In genomic region chr1:156502749-156503671, GRCh38 we compare ENCODE assay signal across 8 cellular contexts. TPM values are rescaled to one million over a fixed set of nuclear protein-coding genes. Genes with fewer than 3 reads are reported as not detected.
DNase-seq lines count a peak whose midpoint lies in the region; ATAC-seq and TF ChIP-seq lines count a peak whose summit lies in the region.

No MANE protein-coding gene starts in this region.

- H2BK15ac ChIP-seq in H9 (ENCODE audit: low read depth, low read length) (no peak overlapping the region), mesenchymal stem cell (ENCODE audit: low read depth, poor library complexity, severe bottlenecking) (peak overlapping the region; percentile 96)

- no peak overlapping the region for H4K5ac ChIP-seq in H9 (ENCODE audit: insufficient read length, low read depth, low read length)

- H3K4me1 Mint-ChIP-seq in H9: peaks cover 52 to 60% of the 10 kb centered on the region in 2 experiments

- H3K79me1 ChIP-seq in H9 (ENCODE audit: insufficient read depth, low read depth, low read length, poor library complexity, severe bottlenecking) (no peaks in the 10 kb centered on the region), mesenchymal stem cell (replicated peaks; ENCODE audit: low read length, poor library complexity, severe bottlenecking) (no peaks in the 10 kb centered on the region)

- H3K9me3 Mint-ChIP-seq in H9: no peaks in the 10 kb centered on the region

- no peak overlapping the region for H3K56ac ChIP-seq in H9 (ENCODE audit: insufficient read length, low read depth, low read length)

- peak overlapping the region; percentile 36 to 41; a peak in 4 of 5 replicates for H3K4me3 Mint-ChIP-seq in H9

- peaks cover 15% of the 10 kb centered on the region for H3K23me2 ChIP-seq in H9 (ENCODE audit: insufficient read length, low read depth, low read length, poor library complexity, severe bottlenecking)

- no peak overlapping the region for H2BK120ac ChIP-seq in H9 (ENCODE audit: low read depth, low read length, poor library complexity, severe bottlenecking)
- H2BK120ac ChIP-seq in mesenchymal stem cell (ENCODE audit: low read depth, low read length): peak overlapping the region; percentile 100

- DNase-seq in A172 (ENCODE audit: low spot score) (peak; percentile 100), H9 (peak; percentile 96), SW480 (ENCODE audit: low spot score) (peak; percentile 78), epidermal melanocyte (ENCODE audit: insufficient read length, low spot score) (peak; percentile 60), mesenchymal stem cell (peak; percentile 99), tibial nerve (ENCODE audit: low spot score in 2 of 2) (peak in 1 of 2 donors; percentile 75), NCI-H187 treated with DMSO at 0.1 percent for 48 hours (lab: John Stamatoyannopoulos, UW) (no peak)

- TF ChIP-seq CTCF in H9 (conservative IDR thresholded peaks at IDR 0.05) (no peak), tibial nerve (IDR thresholded peaks at IDR 0.05) (no peak)

- H2BK5ac ChIP-seq in H9 (ENCODE audit: insufficient read length, low read length): no peak overlapping the region
- H2BK5ac ChIP-seq in mesenchymal stem cell (ENCODE audit: low read depth, low read length, poor library complexity, severe bottlenecking): peak overlapping the region; percentile 98

- no peaks in the 10 kb centered on the region for H4K20me1 ChIP-seq in H9 (ENCODE audit: control insufficient read depth, insufficient read depth, insufficient read length)

- peak overlapping the region; percentile 7 for H3K4me2 ChIP-seq in H9 (ENCODE audit: insufficient read depth, insufficient read length, low read length)
- H3K4me2 ChIP-seq in mesenchymal stem cell (ENCODE audit: low read length, poor library complexity, severe bottlenecking): peak overlapping the region; percentile 62

- H3K36me3 Mint-ChIP-seq in H9 (ENCODE audit: insufficient read depth in 1 of 3, low read depth in 3 of 3): no peaks in the 10 kb centered on the region

- H3K79me2 ChIP-seq in H9 (ENCODE audit: insufficient read depth, low read length): no peaks in the 10 kb centered on the region; the same call in 1 of the 2 replicates

- H3K27me3 Mint-ChIP-seq in H9 (ENCODE audit: low read depth): no peaks in the 10 kb centered on the region; the same call in 1 of the 2 replicates

- H3K14ac ChIP-seq in H9 (ENCODE audit: insufficient read depth, low read length) (peak overlapping the region; percentile 66), mesenchymal stem cell (ENCODE audit: low read length in 2 of 2) (peak overlapping the region in 1 of 2 experiments; percentile 11)

- no peaks in the 10 kb centered on the region for H3K9me3 ChIP-seq in H9 (ENCODE audit: control insufficient read depth, low read depth, low read length)
- no peaks in the 10 kb centered on the region for H3K9me3 ChIP-seq in mesenchymal stem cell (ENCODE audit: control insufficient read depth, low read length)
- no peaks in the 10 kb centered on the region for H3K9me3 ChIP-seq in tibial nerve

- peak overlapping the region; percentile 87 to 96 (median 92) for H3K27ac Mint-ChIP-seq in H9

- H2BK12ac ChIP-seq in H9 (ENCODE audit: insufficient read length, low read depth, low read length) (peak overlapping the region; percentile 30), mesenchymal stem cell (ENCODE audit: low read length in 2 of 2) (peak overlapping the region; percentile 98 to 99)

- H3K4me1 ChIP-seq in H9 (ENCODE audit: insufficient read depth, low read length): peaks cover 19% of the 10 kb centered on the region
- peaks cover 37% of the 10 kb centered on the region for H3K4me1 ChIP-seq in mesenchymal stem cell (ENCODE audit: control insufficient read depth, insufficient read depth, low read depth, low read length)
- H3K4me1 ChIP-seq in tibial nerve: peaks cover 0 to 58% (median 44%) of the 10 kb centered on the region in 4 donors

- H3K9ac ChIP-seq in H9 (ENCODE audit: extremely low read depth, insufficient read length, low read length) (no peak overlapping the region), mesenchymal stem cell (ENCODE audit: low read length) (peak overlapping the region; percentile 94)

- WGBS in H9 (ENCODE audit: extremely low coverage, insufficient read length, low lambda C conversion rate): no CpG with 5 or more reads among the region's 12 CpGs
- 16% methylated on average over 10 of the region's 12 CpGs for WGBS in mesenchymal stem cell
- 17 to 25% methylated on average over 12 of the region's 12 CpGs for WGBS in tibial nerve, 2 donors

- H3K18ac ChIP-seq in H9 (ENCODE audit: insufficient read length, low read depth, low read length) (peak overlapping the region; percentile 76), mesenchymal stem cell (ENCODE audit: low read depth in 1 of 2, low read length in 2 of 2) (peak overlapping the region; percentile 80 to 96)

- no peak overlapping the region for H2BK20ac ChIP-seq in H9 (ENCODE audit: low read depth, low read length, poor library complexity, severe bottlenecking)

- H4K91ac ChIP-seq in H9 (ENCODE audit: insufficient read length, low read depth, low read length) (no peak overlapping the region), mesenchymal stem cell (ENCODE audit: low read length) (peak overlapping the region; percentile 98)

- no peak overlapping the region for H3K23ac ChIP-seq in H9 (ENCODE audit: insufficient read length, low read depth, low read length)
- H3K23ac ChIP-seq in mesenchymal stem cell (ENCODE audit: low read length in 2 of 2): peak overlapping the region in 1 of 2 experiments; percentile 2

- H3K36me3 ChIP-seq in mesenchymal stem cell (ENCODE audit: control insufficient read depth in 1 of 2, insufficient read depth in 2 of 2, low read depth in 1 of 2, low read length in 2 of 2): no peaks in the 10 kb centered on the region
- no peaks in the 10 kb centered on the region for H3K36me3 ChIP-seq in tibial nerve

- peak; percentile 86 to 95 for TF ChIP-seq EP300 in tibial nerve (IDR thresholded peaks at IDR 0.05)

- no peak overlapping the region for H2AFZ ChIP-seq in H9 (ENCODE audit: low read length)
- no peak overlapping the region for H2AFZ ChIP-seq in mesenchymal stem cell (ENCODE audit: low read depth, low read length)

- H3K4me3 ChIP-seq in mesenchymal stem cell (ENCODE audit: insufficient read depth in 1 of 2, low read depth in 1 of 2, low read length in 2 of 2) (peak overlapping the region in 1 of 2 experiments; percentile 57), tibial nerve (peak overlapping the region in 2 of 4 donors; percentile 6 to 14)

- no peaks in the 10 kb centered on the region for H3K27me3 ChIP-seq in H9 (ENCODE audit: insufficient read depth, low read length)
- H3K27me3 ChIP-seq in mesenchymal stem cell (ENCODE audit: control insufficient read depth in 1 of 2, insufficient read depth in 1 of 2, low read length in 2 of 2): no peaks in the 10 kb centered on the region
- H3K27me3 ChIP-seq in tibial nerve: no peaks in the 10 kb centered on the region

- no peak for ATAC-seq in HG02610 (IDR thresholded peaks at IDR 0.05; ENCODE audit: unreplicated experiment)

- TF ChIP-seq POLR2A in tibial nerve (IDR thresholded peaks at IDR 0.05): no peak

- H3K27ac ChIP-seq in H9 (ENCODE audit: insufficient read length, low read depth, low read length): no peak overlapping the region
- peak overlapping the region; percentile 96 for H3K27ac ChIP-seq in mesenchymal stem cell (ENCODE audit: low read length, poor library complexity, severe bottlenecking)
- H3K27ac ChIP-seq in tibial nerve: peak overlapping the region; percentile 98 to 100 (median 99)

- H2AK5ac ChIP-seq in H9 (ENCODE audit: insufficient read length, low read length): no peak overlapping the region
- peak overlapping the region; percentile 96 for H2AK5ac ChIP-seq in mesenchymal stem cell (ENCODE audit: low read length, severe bottlenecking)

- no peak overlapping the region for H3T11ph ChIP-seq in H9 (ENCODE audit: low read length)

- H4K8ac ChIP-seq in H9 (replicated peaks; ENCODE audit: insufficient read length, low read depth, low read length): no peak overlapping the region
- peak overlapping the region; percentile 89 for H4K8ac ChIP-seq in mesenchymal stem cell (ENCODE audit: low read length)

- peak overlapping the region; percentile 0; the same call in 1 of the 2 replicates for H3K4ac ChIP-seq in H9 (ENCODE audit: low read depth, low read length)
- peak overlapping the region; percentile 96 to 97 for H3K4ac ChIP-seq in mesenchymal stem cell (ENCODE audit: low read depth in 1 of 2, low read length in 2 of 2)

RNA-seq across cellular contexts. Expression of gene MEF2D, which starts 2.4 kb away (rescaled TPM):
- total RNA-seq in A172 (2014; rRNA removed; shearing (Covaris generic)): 14.6 and 22.2 TPM in 2 replicates
- total RNA-seq in H9 (2021) (18.7 and 20.8 TPM in 2 replicates), tibial nerve (10 to 100 TPM; 67.5 to 84.9 (median 70.8) TPM)
- 38.6 TPM for polyA plus RNA-seq in mesenchymal stem cell (2013, experiment 1 of 2)
- 34.2 TPM for polyA plus RNA-seq in mesenchymal stem cell (2013, experiment 2 of 2)
